Comparison of ENCODE assay signal across 9 cellular contexts in the genomic region with DNA sequence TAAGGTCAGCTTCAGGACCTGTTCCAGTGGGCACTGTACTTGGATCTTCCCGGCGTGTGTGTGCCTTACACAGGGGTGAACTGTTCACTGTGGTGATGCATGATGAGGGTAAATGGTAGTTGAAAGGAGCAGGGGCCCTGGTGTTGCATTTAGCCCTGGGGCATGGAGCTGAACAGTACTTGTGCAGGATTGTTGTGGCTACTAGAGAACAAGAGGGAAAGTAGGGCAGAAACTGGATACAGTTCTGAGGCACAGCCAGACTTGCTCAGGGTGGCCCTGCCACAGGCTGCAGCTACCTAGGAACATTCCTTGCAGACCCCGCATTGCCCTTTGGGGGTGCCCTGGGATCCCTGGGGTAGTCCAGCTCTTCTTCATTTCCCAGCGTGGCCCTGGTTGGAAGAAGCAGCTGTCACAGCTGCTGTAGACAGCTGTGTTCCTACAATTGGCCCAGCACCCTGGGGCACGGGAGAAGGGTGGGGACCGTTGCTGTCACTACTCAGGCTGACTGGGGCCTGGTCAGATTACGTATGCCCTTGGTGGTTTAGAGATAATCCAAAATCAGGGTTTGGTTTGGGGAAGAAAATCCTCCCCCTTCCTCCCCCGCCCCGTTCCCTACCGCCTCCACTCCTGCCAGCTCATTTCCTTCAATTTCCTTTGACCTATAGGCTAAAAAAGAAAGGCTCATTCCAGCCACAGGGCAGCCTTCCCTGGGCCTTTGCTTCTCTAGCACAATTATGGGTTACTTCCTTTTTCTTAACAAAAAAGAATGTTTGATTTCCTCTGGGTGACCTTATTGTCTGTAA.
DNase-seq lines count a peak whose midpoint lies in the region; ATAC-seq and TF ChIP-seq lines count a peak whose summit lies in the region.
"Had no signal": no experiment of that assay in that cellular context is flagged by ENCODE, and none has a peak within 500 bp of the region (broad histone marks: within the 10 kb centered on the region; RNA-seq: fewer than 3 reads in every experiment).

No MANE protein-coding gene starts in this region.

- ATAC-seq in sciatic nerve (peak; percentile 48), GM21576 (IDR thresholded peaks at IDR 0.05; ENCODE audit: unreplicated experiment) (no peak), GM18498 (IDR thresholded peaks at IDR 0.05; ENCODE audit: unreplicated experiment) (no peak)

- no peak overlapping the region for H3K4me3 ChIP-seq in fibroblast of mammary gland (ENCODE audit: control insufficient read depth, low read depth, low read length)

- peak; percentile 10 for TF ChIP-seq CTCF in fibroblast of mammary gland (conservative IDR thresholded peaks at IDR 0.05; ENCODE audit: control insufficient read depth, insufficient read depth, low read depth, low read length)

- intact Hi-C loops in sciatic nerve (cut with DNase I): no loop called here

- DNase-seq in GM03348 (ENCODE audit: low spot score) (peak; percentile 62), NOMO-1 treated with DMSO at 0.1 percent for 48 hours (lab: John Stamatoyannopoulos, UW; ENCODE audit: unreplicated experiment) (peak; percentile 45), fibroblast of mammary gland (ENCODE audit: low read depth) (peak; percentile 77), sciatic nerve (ENCODE audit: low spot score) (no peak), dedifferentiated amniotic fluid mesenchymal stem cell (ENCODE audit: extremely low spot score) (no peak)
- no peak for DNase-seq in stimulated activated CD4-positive, alpha-beta T cell treated with anti-CD3 and anti-CD28 coated beads, Interleukin-12 subunit alpha, Interleukin-12 subunit beta, amount 100 ng/mL, for 4 hours
- DNase-seq: effector CD8-positive, alpha-beta T cell had no signal

Comparison
In these comparisons a context has a peak if more than half of its experiments do, and no peak if none do; other contexts are left out.
1. DNase-seq: peak in GM03348 (single experiment), NOMO-1 treated with DMSO at 0.1 percent for 48 hours (single experiment) and fibroblast of mammary gland (single experiment); none in sciatic nerve (single experiment), stimulated activated CD4-positive, alpha-beta T cell treated with anti-CD3 and anti-CD28 coated beads, Interleukin-12 subunit alpha, Interleukin-12 subunit beta, amount 100 ng/mL, for 4 hours (single experiment) and dedifferentiated amniotic fluid mesenchymal stem cell (single experiment).